Comparison of ENCODE assay signal across 17 cellular contexts in genomic region chr22:26852176-26852575, GRCh38.
DNase-seq lines count a peak whose midpoint lies in the region; ATAC-seq, FAIRE-seq and TF ChIP-seq lines count a peak whose summit lies in the region.
"Had no signal": no experiment of that assay in that cellular context is flagged by ENCODE, and none has a peak within 500 bp of the region (broad histone marks: within the 10 kb centered on the region; RNA-seq: fewer than 3 reads in every experiment).

No MANE protein-coding gene starts in this region.

- H3K4me2 ChIP-seq in H1 (ENCODE audit: insufficient read depth in 1 of 2, low read depth in 2 of 2, low read length in 2 of 2): no peak overlapping the region
- no peak overlapping the region for H3K4me2 ChIP-seq in mesendoderm (ENCODE audit: low read length)

- no peak overlapping the region for H3K23ac ChIP-seq in H1 (ENCODE audit: insufficient read length)
- no peak overlapping the region for H3K23ac ChIP-seq in mesendoderm (ENCODE audit: low read length)

- no peak overlapping the region for H2AFZ ChIP-seq in H1 (ENCODE audit: low read length)

- H3K27ac ChIP-seq in H1 (ENCODE audit: low read depth, low read length) (no peak overlapping the region), mesendoderm (ENCODE audit: low read depth, low read length) (no peak overlapping the region)
- H3K27ac ChIP-seq: gastrocnemius medialis, ovary had no signal

- H3K4me3 ChIP-seq in H1 (ENCODE audit: extremely low read depth in 1 of 4, insufficient read depth in 2 of 4, low read depth in 3 of 4, low read length in 4 of 4): no peak overlapping the region
- H3K4me3 ChIP-seq in mesendoderm (ENCODE audit: low read length): no peak overlapping the region
- H3K4me3 ChIP-seq: gastrocnemius medialis, ovary had no signal

- no peaks in the 10 kb centered on the region for H3K9me3 Mint-ChIP-seq in activated naive CD8-positive, alpha-beta T cell treated with anti-CD3 and anti-CD28 coated beads, Interleukin-2, amount 50 U/mL, for 24 hours
- H3K9me3 Mint-ChIP-seq: activated CD8-positive, alpha-beta T cell treated with anti-CD3 and anti-CD28 coated beads for 36 hours; activated T-helper 1 cell treated with anti-CD3 and anti-CD28 coated beads, Interleukin-12 subunit alpha, Interleukin-12 subunit beta, Interleukin-2, Interleukin-4 antibody, amounts not matched to agents 30 ng/mL and 10 ng/mL and 1 ng/mL, durations not matched to agents 14 hours and 24 hours and 36 hours had no signal

- H2AK5ac ChIP-seq in H1 (ENCODE audit: low read depth, low read length) (no peak overlapping the region), mesendoderm (ENCODE audit: low read length) (no peak overlapping the region)

- H2BK20ac ChIP-seq in H1 (ENCODE audit: low read length): no peak overlapping the region

- H2BK12ac ChIP-seq in H1 (ENCODE audit: low read depth, low read length): no peak overlapping the region

- no peak for TF ChIP-seq RAD21 in Ishikawa (IDR thresholded peaks at IDR 0.05; ENCODE audit: low read depth)
- TF ChIP-seq RAD21 in H1 (IDR thresholded peaks at IDR 0.05 in 1 of 2, conservative IDR thresholded peaks at IDR 0.05 in 1 of 2; ENCODE audit: low read depth in 2 of 2, low read length in 2 of 2): no peak; a peak in 1 of 4 replicates

- H3K4ac ChIP-seq in H1 (replicated peaks; ENCODE audit: insufficient read length, low read depth, low read length): no peak overlapping the region
- no peak overlapping the region for H3K4ac ChIP-seq in mesendoderm (ENCODE audit: low read depth, low read length)

- no peak overlapping the region for H2BK15ac ChIP-seq in H1 (ENCODE audit: low read length)
- H2BK15ac ChIP-seq in mesendoderm (replicated peaks; ENCODE audit: low read depth): no peak overlapping the region

- CTCF ChIA-PET in H1 (lab: Charles Lee; ENCODE audit: partially characterized antibody): interaction anchor here (0.6 to 1.3 kb wide), 11 partner anchors 9 to 1168 kb away, joined by 3 to 5 read pairs (median 3); no protein-coding TSS in a partner anchor

- no peak for TF ChIP-seq CTCF in H1 (IDR thresholded peaks at IDR 0.05; ENCODE audit: control extremely low read depth in 1 of 3, insufficient read depth in 1 of 3, low read depth in 1 of 3, low read length in 3 of 3)

- H3K36me3 Mint-ChIP-seq in activated naive CD8-positive, alpha-beta T cell treated with anti-CD3 and anti-CD28 coated beads, Interleukin-2, amount 50 U/mL, for 24 hours (ENCODE audit: low read depth): no peaks in the 10 kb centered on the region

- DNase-seq in ACHN (peak; percentile 10), H1 (ENCODE audit: low read depth in 1 of 2, low spot score in 2 of 2) (peak in 1 of 2 experiments; percentile 91), mesendoderm (peak; percentile 75), Ammon's horn (ENCODE audit: low spot score) (no peak)
- DNase-seq in activated naive CD8-positive, alpha-beta T cell treated with anti-CD3 and anti-CD28 coated beads, Interleukin-2, amount 50 U/mL, for 24 hours: no peak
- DNase-seq: activated CD8-positive, alpha-beta T cell treated with anti-CD3 and anti-CD28 coated beads for 36 hours; gastrocnemius medialis; NCI-H1694; NCI-H446; ovary; stimulated activated CD4-positive, alpha-beta T cell treated with anti-CD3 and anti-CD28 coated beads, Interleukin-12 subunit alpha, Interleukin-12 subunit beta, amount 100 ng/mL, for 4 hours; stimulated activated naive CD4-positive, alpha-beta T cell treated with Interleukin-2 at 50 U/mL for 16 hours had no signal

- ATAC-seq in HG02642 (IDR thresholded peaks at IDR 0.05; ENCODE audit: poor library complexity, unreplicated experiment) (no peak), HG03280 (IDR thresholded peaks at IDR 0.05; ENCODE audit: unreplicated experiment) (no peak)
- no peak for ATAC-seq in activated naive CD8-positive, alpha-beta T cell treated with anti-CD3 and anti-CD28 coated beads, Interleukin-2, amount 50 U/mL, for 24 hours
- ATAC-seq: activated CD8-positive, alpha-beta T cell treated with anti-CD3 and anti-CD28 coated beads for 36 hours; gastrocnemius medialis had no signal

- H2BK5ac ChIP-seq in H1 (ENCODE audit: low read depth, low read length): no peak overlapping the region
- no peak overlapping the region for H2BK5ac ChIP-seq in mesendoderm (ENCODE audit: low read length)

- H3K4me1 Mint-ChIP-seq in activated naive CD8-positive, alpha-beta T cell treated with anti-CD3 and anti-CD28 coated beads, Interleukin-2, amount 50 U/mL, for 24 hours: no peaks in the 10 kb centered on the region

- no peak overlapping the region for H4K91ac ChIP-seq in H1 (replicated peaks; ENCODE audit: insufficient read length, low read length)

- H3K9ac ChIP-seq in H1 (replicated peaks in 1 of 4; ENCODE audit: extremely low read depth in 1 of 4, low read depth in 3 of 4, low read length in 3 of 4) (no peak overlapping the region), mesendoderm (ENCODE audit: low read length) (no peak overlapping the region)

- H4K8ac ChIP-seq in H1 (ENCODE audit: extremely low read depth, insufficient read depth, low read length) (no peak overlapping the region), mesendoderm (ENCODE audit: low read depth, low read length) (no peak overlapping the region)

- no peaks in the 10 kb centered on the region for H3K36me3 ChIP-seq in H1 (ENCODE audit: control insufficient read depth in 2 of 4, insufficient read depth in 4 of 4, low read length in 3 of 4)
- no peaks in the 10 kb centered on the region for H3K36me3 ChIP-seq in mesendoderm (ENCODE audit: control insufficient read depth, insufficient read depth, low read length)
- H3K36me3 ChIP-seq: gastrocnemius medialis, ovary had no signal

- H3K4me1 ChIP-seq in H1 (replicated peaks in 1 of 4; ENCODE audit: control insufficient read depth in 3 of 4, insufficient read depth in 4 of 4, low read length in 3 of 4): peaks cover 0 to 3% (median 0%) of the 10 kb centered on the region in 4 experiments; a peak in 1 of 7 replicates
- no peaks in the 10 kb centered on the region for H3K4me1 ChIP-seq in mesendoderm (ENCODE audit: control insufficient read depth, low read depth, low read length)
- H3K4me1 ChIP-seq: gastrocnemius medialis had no signal

- H3K14ac ChIP-seq in H1 (ENCODE audit: insufficient read length): no peak overlapping the region

- no peaks in the 10 kb centered on the region for H3K27me3 Mint-ChIP-seq in activated naive CD8-positive, alpha-beta T cell treated with anti-CD3 and anti-CD28 coated beads, Interleukin-2, amount 50 U/mL, for 24 hours
- H3K27me3 Mint-ChIP-seq: activated CD8-positive, alpha-beta T cell treated with anti-CD3 and anti-CD28 coated beads for 36 hours had no signal

- H4K20me1 ChIP-seq in H1 (replicated peaks in 1 of 2; ENCODE audit: control insufficient read depth in 1 of 2, insufficient read depth in 2 of 2, low read length in 2 of 2): no peaks in the 10 kb centered on the region

- 18% methylated on average over 6 of the region's 6 CpGs; no CpG with 5 or more reads in 1 of the 2 experiments for WGBS in H1 (ENCODE audit: extremely low coverage in 1 of 2, insufficient coverage in 1 of 2, insufficient read length in 1 of 2, insufficient replicate concordance in 2 of 2, low coverage in 1 of 2, low lambda C conversion rate in 2 of 2, missing lambda C conversion rate in 1 of 2), 2 experiments
- no CpG with 5 or more reads among the region's 6 CpGs for WGBS in mesendoderm (ENCODE audit: extremely low coverage, insufficient coverage, low lambda C conversion rate)

- H4K5ac ChIP-seq in H1 (ENCODE audit: insufficient read length, low read depth, low read length) (no peak overlapping the region), mesendoderm (ENCODE audit: low read length) (no peak overlapping the region)

- H3K56ac ChIP-seq in H1 (replicated peaks; ENCODE audit: insufficient read length, low read depth, low read length) (no peak overlapping the region), mesendoderm (ENCODE audit: low read length) (no peak overlapping the region)

- H3K79me2 ChIP-seq in H1 (ENCODE audit: control insufficient read depth in 1 of 2, insufficient read depth in 2 of 2, low read length in 2 of 2) (no peaks in the 10 kb centered on the region), mesendoderm (ENCODE audit: control insufficient read depth, insufficient read depth, low read length) (no peaks in the 10 kb centered on the region)

- H3K18ac ChIP-seq in H1 (ENCODE audit: extremely low read depth, low read length): no peak overlapping the region
- no peak overlapping the region for H3K18ac ChIP-seq in mesendoderm (ENCODE audit: low read length)

- H3K23me2 ChIP-seq in H1 (ENCODE audit: low read depth, low read length): no peaks in the 10 kb centered on the region; the same call in 1 of the 2 replicates

- TF ChIP-seq POLR2A in H1 (IDR thresholded peaks at IDR 0.05; ENCODE audit: control extremely low read depth in 1 of 2, low read depth in 2 of 2, low read length in 2 of 2): no peak

- H3K4me3 Mint-ChIP-seq in activated naive CD8-positive, alpha-beta T cell treated with anti-CD3 and anti-CD28 coated beads, Interleukin-2, amount 50 U/mL, for 24 hours: no peak overlapping the region
- H3K4me3 Mint-ChIP-seq: activated CD8-positive, alpha-beta T cell treated with anti-CD3 and anti-CD28 coated beads for 36 hours; activated T-helper 1 cell treated with anti-CD3 and anti-CD28 coated beads, Interleukin-12 subunit alpha, Interleukin-12 subunit beta, Interleukin-2, Interleukin-4 antibody, amounts not matched to agents 30 ng/mL and 10 ng/mL and 1 ng/mL, durations not matched to agents 14 hours and 24 hours and 36 hours had no signal

- no peak for TF ChIP-seq EP300 in Ishikawa (IDR thresholded peaks at IDR 0.05; ENCODE audit: borderline replicate concordance)
- no peak for TF ChIP-seq EP300 in H1 (IDR thresholded peaks at IDR 0.05; ENCODE audit: borderline replicate concordance in 1 of 2, low read depth in 2 of 2, low read length in 2 of 2)

- FAIRE-seq in H1 (lab: Jason Lieb, UNC): peak; percentile 93
- FAIRE-seq: endothelial cell of umbilical vein had no signal

- in situ Hi-C loops in ACHN (cut with HindIII; ENCODE audit: low pct_ligation_motif_present, low pct_unique_long_range_greater_than_20kb, low sequenced_read_pairs): no loop called here

- H2BK120ac ChIP-seq in H1 (replicated peaks; ENCODE audit: low read depth, low read length) (no peak overlapping the region), mesendoderm (ENCODE audit: low read depth, low read length) (no peak overlapping the region)

- POLR2A ChIA-PET in H1 (lab: Charles Lee; ENCODE audit: partially characterized antibody): interaction anchor here (0.6 to 0.7 kb wide), 4 partner anchors 145 to 688 kb away, joined by 3 to 4 read pairs (median 3); no protein-coding TSS in a partner anchor

- H3K27ac Mint-ChIP-seq in activated naive CD8-positive, alpha-beta T cell treated with anti-CD3 and anti-CD28 coated beads, Interleukin-2, amount 50 U/mL, for 24 hours: no peak overlapping the region
- H3K27ac Mint-ChIP-seq: activated CD8-positive, alpha-beta T cell treated with anti-CD3 and anti-CD28 coated beads for 36 hours; activated T-helper 1 cell treated with anti-CD3 and anti-CD28 coated beads, Interleukin-12 subunit alpha, Interleukin-12 subunit beta, Interleukin-2, Interleukin-4 antibody, amounts not matched to agents 30 ng/mL and 10 ng/mL and 1 ng/mL, durations not matched to agents 14 hours and 24 hours and 36 hours had no signal

- H3K9me3 ChIP-seq in H1 (ENCODE audit: insufficient read depth in 2 of 2, low read depth in 1 of 2, low read length in 1 of 2): no peaks in the 10 kb centered on the region
- H3K9me3 ChIP-seq: gastrocnemius medialis, ovary had no signal

- H3K79me1 ChIP-seq in H1 (ENCODE audit: low read depth, low read length) (no peaks in the 10 kb centered on the region), mesendoderm (ENCODE audit: low read length) (no peaks in the 10 kb centered on the region)

- no peaks in the 10 kb centered on the region for H3K27me3 ChIP-seq in H1 (replicated peaks in 1 of 4; ENCODE audit: control insufficient read depth in 3 of 4, extremely low read depth in 1 of 4, insufficient read depth in 3 of 4, low read length in 3 of 4)
- no peaks in the 10 kb centered on the region for H3K27me3 ChIP-seq in mesendoderm (ENCODE audit: insufficient read depth, low read length, poor library complexity)
- H3K27me3 ChIP-seq: gastrocnemius medialis, ovary had no signal

Comparison
In these comparisons a context has a peak if more than half of its experiments do, and no peak if none do; other contexts are left out.
1. DNase-seq: peak in ACHN (single experiment) and mesendoderm (single experiment); none in Ammon's horn (single experiment) and activated naive CD8-positive, alpha-beta T cell treated with anti-CD3 and anti-CD28 coated beads, Interleukin-2, amount 50 U/mL, for 24 hours (single experiment).